In genomic region chr9:137278061-137278912, GRCh38 we compare ENCODE assay signal across 1 cellular context.
TF ChIP-seq lines count a peak whose summit lies in the region.

No MANE protein-coding gene starts in this region.

TF ChIP-seq in K562, 482 proteins besides CTCF, POLR2A, EP300 and RAD21 (continues in another document):
- TF ChIP-seq ZNF583 (CRISPR knock-in tag; IDR thresholded peaks at IDR 0.05) (no peak), MGA (IDR thresholded peaks at IDR 0.05) (0 out of 2 replicates have a peak, but pooled peaks have one; percentile 9), POLR2G (IDR thresholded peaks at IDR 0.05; ENCODE audit: low read depth, low read length) (peak; percentile 3; the same call in 1 of the 2 replicates), RCOR1 (IDR thresholded peaks at IDR 0.05; ENCODE audit: borderline replicate concordance in 1 of 2, low read depth in 2 of 2, low read length in 2 of 2) (no peak; a peak in 1 of 4 replicates), E2F6 (IDR thresholded peaks at IDR 0.05; ENCODE audit: borderline replicate concordance in 1 of 2, extremely low read depth in 1 of 2, insufficient read depth in 1 of 2, insufficient read length in 1 of 2, low read depth in 1 of 2, low read length in 1 of 2, poor library complexity in 1 of 2, severe bottlenecking in 1 of 2) (peak in 1 of 2 experiments; percentile 38), IRF9 (tag; IDR thresholded peaks at IDR 0.05) (no peak), RBM22 (IDR thresholded peaks at IDR 0.05; ENCODE audit: low read depth, low read length, poor library complexity, severe bottlenecking) (peak; percentile 8), FOXK1 (CRISPR knock-in tag; IDR thresholded peaks at IDR 0.05; ENCODE audit: borderline replicate concordance) (peak; percentile 64; the same call in 1 of the 2 replicates), ZFP36 (IDR thresholded peaks at IDR 0.05; ENCODE audit: low read depth, low read length, partially characterized antibody) (peak; percentile 90), GABPA (tag; conservative IDR thresholded peaks at IDR 0.05; ENCODE audit: low read depth) (peak; percentile 10; the same call in 1 of the 2 replicates), NRF1 (conservative IDR thresholded peaks at IDR 0.05 in 1 of 2, IDR thresholded peaks at IDR 0.05 in 1 of 2) (peak in 1 of 2 experiments; percentile 34; a peak in 2 of 4 replicates), SPI1 (IDR thresholded peaks at IDR 0.05; ENCODE audit: borderline replicate concordance, low read depth, low read length) (peak; percentile 83), CXXC5 (CRISPR knock-in tag; IDR thresholded peaks at IDR 0.05) (peak; percentile 47; the same call in 1 of the 2 replicates), PRDM10 (IDR thresholded peaks at IDR 0.05; ENCODE audit: partially characterized antibody) (peak; percentile 15), SIN3A (IDR thresholded peaks at IDR 0.05; ENCODE audit: borderline replicate concordance in 2 of 2, control insufficient read depth in 1 of 2, low read depth in 2 of 2, low read length in 2 of 2) (peak in 1 of 2 experiments; percentile 12; a peak in 1 of 4 replicates), MCM7 (IDR thresholded peaks at IDR 0.05) (no peak), ZNF280B (CRISPR knock-in tag; IDR thresholded peaks at IDR 0.05) (no peak), MBD1 (CRISPR knock-in tag; IDR thresholded peaks at IDR 0.05) (0 out of 2 replicates have a peak, but pooled peaks have one; percentile 29), L3MBTL2 (IDR thresholded peaks at IDR 0.05) (0 out of 2 replicates have a peak, but pooled peaks have one; percentile 7), ZNF395 (CRISPR knock-in tag; IDR thresholded peaks at IDR 0.05) (0 out of 2 replicates have a peak, but pooled peaks have one; percentile 25), ZNF347 (CRISPR knock-in tag; IDR thresholded peaks at IDR 0.05; ENCODE audit: low read depth) (no peak), YY1 (IDR thresholded peaks at IDR 0.05; ENCODE audit: borderline replicate concordance in 1 of 3, control insufficient read depth in 1 of 3, extremely low read depth in 1 of 3, insufficient read depth in 3 of 3, insufficient read length in 1 of 3, insufficient replicate concordance in 2 of 3, low read depth in 1 of 3, low read length in 2 of 3) (peak in 2 of 3 experiments; percentile 21 to 56), SAFB2 (IDR thresholded peaks at IDR 0.05; ENCODE audit: borderline replicate concordance, low read depth, low read length, severe bottlenecking) (no peak), UBTF (IDR thresholded peaks at IDR 0.05; ENCODE audit: borderline replicate concordance in 1 of 2, low read depth in 2 of 2, low read length in 2 of 2) (peak in 1 of 2 experiments; percentile 54; a peak in 1 of 4 replicates), BHLHE40 (IDR thresholded peaks at IDR 0.05; ENCODE audit: low read length) (peak; percentile 23; the same call in 1 of the 2 replicates)
